ENCODE assay signal across 11 cellular contexts in genomic region chr5:159031513-159031912, GRCh38.
DNase-seq lines count a peak whose midpoint lies in the region; ATAC-seq, FAIRE-seq and TF ChIP-seq lines count a peak whose summit lies in the region.
"Had no signal": no experiment of that assay in that cellular context is flagged by ENCODE, and none has a peak within 500 bp of the region (broad histone marks: within the 10 kb centered on the region; RNA-seq: fewer than 3 reads in every experiment).

No MANE protein-coding gene starts in this region.

- peak overlapping the region; percentile 31 for H3K4me2 ChIP-seq in OCI-LY1 (ENCODE audit: low read length)

- WGBS in pancreas, 2 donors: 78 to 84% methylated on average over 7 of the region's 7 CpGs

- TF ChIP-seq CTCF in OCI-LY1 (IDR thresholded peaks at IDR 0.05; ENCODE audit: low read length) (no peak), pancreas (IDR thresholded peaks at IDR 0.05) (no peak)

- ATAC-seq in GM21723 (IDR thresholded peaks at IDR 0.05; ENCODE audit: unreplicated experiment): peak; percentile 61
- peak; percentile 79 for ATAC-seq in memory B cell (ENCODE audit: low read depth)
- no peak for ATAC-seq in HG03175 (IDR thresholded peaks at IDR 0.05; ENCODE audit: unreplicated experiment)
- no peak for ATAC-seq in pancreas

- H3K36me3 Mint-ChIP-seq in memory B cell: peaks cover 21% of the 10 kb centered on the region
- H3K36me3 Mint-ChIP-seq: activated naive CD8-positive, alpha-beta T cell treated with anti-CD3 and anti-CD28 coated beads, Interleukin-2, amount 10 ng/mL, durations not matched to agents 7 days and 5 days had no signal

- H3K4me3 Mint-ChIP-seq in memory B cell: peak overlapping the region; percentile 82
- H3K4me3 Mint-ChIP-seq: activated naive CD8-positive, alpha-beta T cell treated with anti-CD3 and anti-CD28 coated beads, Interleukin-2, amount 10 ng/mL, durations not matched to agents 7 days and 5 days had no signal

- no peaks in the 10 kb centered on the region for H3K9me2 ChIP-seq in OCI-LY1 (ENCODE audit: low read depth, low read length)

- intact Hi-C loops in pancreas (cut with DNase I): no loop called here

- DNase-seq in EH (ENCODE audit: low read depth) (peak; percentile 72), memory B cell (ENCODE audit: low spot score in 2 of 2) (no peak), pancreas (no peak), NCI-H82 treated with DMSO at 0.1 percent for 48 hours (lab: John Stamatoyannopoulos, UW; ENCODE audit: unreplicated experiment) (no peak), DMS153 treated with DMSO at 0.1 percent for 48 hours (lab: John Stamatoyannopoulos, UW; ENCODE audit: unreplicated experiment) (no peak)
- DNase-seq: activated CD4-positive, alpha-beta T cell treated with anti-CD3 and anti-CD28 coated beads, Interleukin-2, amount 50 U/mL, for 48 hours; activated naive CD8-positive, alpha-beta T cell treated with anti-CD3 and anti-CD28 coated beads, Interleukin-2, amount 10 ng/mL, durations not matched to agents 7 days and 5 days; GOT3 had no signal

- peaks cover 57% of the 10 kb centered on the region for H3K4me1 Mint-ChIP-seq in memory B cell

- no peak for FAIRE-seq in pancreas (lab: Jason Lieb, UNC)

- H3K4me1 ChIP-seq in OCI-LY1 (ENCODE audit: insufficient read depth, low read length, severe bottlenecking) (peaks cover 80% of the 10 kb centered on the region), pancreas (peaks cover 0 to 5% (median 0%) of the 10 kb centered on the region in 3 donors)

- no peaks in the 10 kb centered on the region for H4K20me1 ChIP-seq in OCI-LY1 (ENCODE audit: insufficient read depth, low read length)

- peak overlapping the region; percentile 24; the same call in 1 of the 2 replicates for H3K9ac ChIP-seq in OCI-LY1 (ENCODE audit: low read length)

- H3K27me3 Mint-ChIP-seq in memory B cell: no peaks in the 10 kb centered on the region

- H3K79me2 ChIP-seq in OCI-LY1 (ENCODE audit: insufficient read depth, low read length): peaks cover 64% of the 10 kb centered on the region

- H3F3A ChIP-seq in OCI-LY1 (ENCODE audit: insufficient read depth, low read length): no peaks in the 10 kb centered on the region

- H3K9me3 ChIP-seq in OCI-LY1 (ENCODE audit: low read length) (no peaks in the 10 kb centered on the region), pancreas (no peaks in the 10 kb centered on the region)

- peaks cover 2% of the 10 kb centered on the region for H3K9me3 Mint-ChIP-seq in memory B cell

- no peak overlapping the region for H2AFZ ChIP-seq in OCI-LY1 (ENCODE audit: low read length)

- peak overlapping the region; percentile 84 for H3K27ac Mint-ChIP-seq in memory B cell
- H3K27ac Mint-ChIP-seq: activated naive CD8-positive, alpha-beta T cell treated with anti-CD3 and anti-CD28 coated beads, Interleukin-2, amount 10 ng/mL, durations not matched to agents 7 days and 5 days had no signal

- H3K4me3 ChIP-seq in OCI-LY1 (ENCODE audit: low read depth, low read length, poor library complexity, severe bottlenecking) (peak overlapping the region; percentile 11), pancreas (no peak overlapping the region)

- peak overlapping the region; percentile 68 for H3K27ac ChIP-seq in OCI-LY1 (ENCODE audit: low read depth, low read length, poor library complexity, severe bottlenecking)
- no peak overlapping the region for H3K27ac ChIP-seq in pancreas

- 0 out of 2 replicates have a peak, but pooled peaks cover 6% of the 10 kb centered on the region for H3K36me3 ChIP-seq in OCI-LY1 (ENCODE audit: insufficient read depth, low read length)
- no peaks in the 10 kb centered on the region for H3K36me3 ChIP-seq in pancreas

- H3K27me3 ChIP-seq in OCI-LY1 (ENCODE audit: insufficient read depth, low read length) (no peaks in the 10 kb centered on the region), pancreas (no peaks in the 10 kb centered on the region)

Comparison
In these comparisons a context has a peak if more than half of its experiments do, and no peak if none do; other contexts are left out.
1. ATAC-seq: peak in GM21723 (single experiment) and memory B cell (single experiment); none in HG03175 (single experiment) and pancreas (0 of 4).